ENCODE assay signal across 15 cellular contexts in the genomic region with DNA sequence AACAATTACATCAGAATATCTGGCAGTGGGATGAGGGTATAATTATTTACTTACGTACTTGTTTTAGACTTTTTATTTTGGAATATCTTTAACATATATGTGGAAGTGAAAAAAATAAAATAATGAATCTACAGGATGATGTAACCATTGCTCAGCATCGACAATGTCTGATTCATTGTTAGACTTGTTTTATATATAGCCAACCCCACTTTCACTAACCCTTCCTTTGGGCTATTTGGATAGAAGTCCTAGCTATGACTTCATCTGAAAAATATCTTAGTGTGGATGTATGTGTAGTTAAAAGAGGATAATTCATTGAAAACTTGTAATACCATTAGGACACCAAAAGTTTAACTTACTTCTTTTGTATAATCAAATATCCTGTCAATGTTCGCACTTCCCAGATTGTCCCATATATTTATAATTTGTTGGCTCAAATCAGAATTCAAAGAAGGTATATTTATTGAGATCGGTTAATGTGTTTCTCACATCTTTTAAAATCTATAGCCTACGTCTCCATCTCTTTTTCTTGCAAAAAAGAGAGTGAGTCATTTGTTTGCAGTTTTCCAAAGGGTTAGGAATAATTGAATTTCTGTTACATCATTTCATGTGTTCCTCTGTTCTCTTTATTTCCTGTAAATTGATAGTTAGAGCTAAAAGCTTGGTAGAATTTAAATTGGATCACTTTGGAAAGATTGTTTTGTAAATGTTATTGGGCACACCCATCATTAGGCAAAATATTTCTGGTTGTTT.
DNase-seq lines count a peak whose midpoint lies in the region; ATAC-seq, FAIRE-seq and TF ChIP-seq lines count a peak whose summit lies in the region.
"Had no signal": no experiment of that assay in that cellular context is flagged by ENCODE, and none has a peak within 500 bp of the region (broad histone marks: within the 10 kb centered on the region; RNA-seq: fewer than 3 reads in every experiment).

No MANE protein-coding gene starts in this region.

- dilution Hi-C loops in endothelial cell of umbilical vein (cut with MboI; ENCODE audit: extremely low pct_ligation_motif_present, low sequenced_read_pairs), result no loop called here

- ATAC-seq in HG02840 (IDR thresholded peaks at IDR 0.05; ENCODE audit: low FRiP score, unreplicated experiment), result no peak
- ATAC-seq: left ventricle myocardium superior; stimulated activated naive CD8-positive, alpha-beta T cell treated with anti-CD3 and anti-CD28 coated beads, Interleukin-15, Interleukin-2, amounts not matched to agents 100 U/mL and 50 U/mL, for 24 hours had no signal

- no peak for TF ChIP-seq CTCF in AG10803 (conservative IDR thresholded peaks at IDR 0.05; ENCODE audit: low read length)
- no peak for TF ChIP-seq CTCF in endothelial cell of umbilical vein (IDR thresholded peaks at IDR 0.05; ENCODE audit: extremely low read depth in 1 of 2, insufficient read depth in 1 of 2, low read depth in 1 of 2, low read length in 2 of 2)

- H4K20me1 ChIP-seq in endothelial cell of umbilical vein (replicated peaks; ENCODE audit: control insufficient read depth, extremely low read depth, insufficient read depth, low read length), result no peaks in the 10 kb centered on the region

- no CpG with 5 or more reads among the region's 5 CpGs for WGBS in mesodermal cell (ENCODE audit: insufficient coverage in 2 of 2), 2 experiments

- H3K4me2 ChIP-seq in endothelial cell of umbilical vein (ENCODE audit: insufficient read depth, low read length), result peak overlapping the region; percentile 94

- H3K27ac ChIP-seq in endothelial cell of umbilical vein (ENCODE audit: insufficient read depth, low read depth, low read length) (peak overlapping the region; percentile 95), mesodermal cell (ENCODE audit: low read depth, low read length, severe bottlenecking) (peak overlapping the region; percentile 65)
- H3K27ac ChIP-seq: colonic mucosa had no signal

- H3K9me3 ChIP-seq in MG63 (peaks cover 2% of the 10 kb centered on the region), endothelial cell of umbilical vein (replicated peaks; ENCODE audit: control insufficient read depth, insufficient read depth, low read length) (no peaks in the 10 kb centered on the region), mesodermal cell (ENCODE audit: control insufficient read depth, low read length) (no peaks in the 10 kb centered on the region)
- H3K9me3 ChIP-seq: colonic mucosa had no signal

- CTCF ChIA-PET in endothelial cell of umbilical vein (lab: Charles Lee), result interaction anchor here (1.2 to 1.8 kb wide), 4 partner anchors 9 to 1307 kb away, joined by 3 to 11 read pairs (median 5); no protein-coding TSS in a partner anchor

- H3K27me3 ChIP-seq in MG63 (no peaks in the 10 kb centered on the region), endothelial cell of umbilical vein (ENCODE audit: control insufficient read depth in 2 of 2, insufficient read depth in 2 of 2, low read length in 2 of 2) (no peaks in the 10 kb centered on the region)
- H3K27me3 ChIP-seq: colonic mucosa had no signal

- no peaks in the 10 kb centered on the region for H3K79me2 ChIP-seq in endothelial cell of umbilical vein (ENCODE audit: control insufficient read depth, insufficient read depth, low read length)

- no peaks in the 10 kb centered on the region for H3K9me1 ChIP-seq in endothelial cell of umbilical vein (replicated peaks; ENCODE audit: control insufficient read depth, extremely low read depth, insufficient read depth, low read length)

- DNase-seq in AG10803 (ENCODE audit: low read depth), result peak; percentile 41
- DNase-seq in MG63, result no peak
- DNase-seq in endothelial cell of umbilical vein (ENCODE audit: low read depth, low spot score), result peak; percentile 83
- DNase-seq in NCI-H2196 (lab: John Stamatoyannopoulos, UW; ENCODE audit: unreplicated experiment), result no peak
- DNase-seq in D341Med (ENCODE audit: low spot score), result no peak
- DNase-seq in NCI-H1694 treated with DMSO at 0.1 percent for 48 hours (lab: John Stamatoyannopoulos, UW), result no peak
- DNase-seq: activated CD4-positive, alpha-beta memory T cell treated with anti-CD3 and anti-CD28 coated beads for 36 hours; activated gamma-delta T cell treated with Interleukin-2 at 50 U/mL for 16 hours; CD4-positive, alpha-beta T cell; colonic mucosa; left ventricle myocardium superior; stimulated activated CD4-positive, alpha-beta T cell treated with anti-CD3 and anti-CD28 coated beads, Interleukin-4, amount 100 ng/mL, for 4 hours; stimulated activated naive CD8-positive, alpha-beta T cell treated with anti-CD3 and anti-CD28 coated beads, Interleukin-15, Interleukin-2, amounts not matched to agents 100 U/mL and 50 U/mL, for 24 hours had no signal

- POLR2A ChIA-PET in endothelial cell of umbilical vein (lab: Charles Lee), result no interaction called here

- no peak for TF ChIP-seq POLR2A in endothelial cell of umbilical vein (IDR thresholded peaks at IDR 0.05; ENCODE audit: low read depth, low read length)

- peak; percentile 92 for FAIRE-seq in endothelial cell of umbilical vein (lab: Jason Lieb, UNC)

- peak overlapping the region; percentile 73 for H3K9ac ChIP-seq in endothelial cell of umbilical vein (replicated peaks; ENCODE audit: extremely low read depth, insufficient read depth, low read length)

- H3K4me3 ChIP-seq in AG10803 (ENCODE audit: low read length) (no peak overlapping the region), MG63 (peak overlapping the region; percentile 0; the same call in 1 of the 2 replicates), endothelial cell of umbilical vein (replicated peaks in 1 of 3; ENCODE audit: insufficient read depth in 1 of 3, low read depth in 1 of 3, low read length in 3 of 3) (peak overlapping the region in 2 of 3 experiments; percentile 16 to 51), mesodermal cell (ENCODE audit: extremely low read depth, insufficient read depth, low read length, poor library complexity, severe bottlenecking) (no peak overlapping the region)
- H3K4me3 ChIP-seq: colonic mucosa had no signal

- intact Hi-C loops in endothelial cell of umbilical vein (cut with micrococcal nuclease), result loop anchor here (2.0 to 10.0 kb wide), 2 partner anchors 1406 to 1870 kb away; no protein-coding TSS in a partner anchor

- H2AFZ ChIP-seq in endothelial cell of umbilical vein (ENCODE audit: low read depth, low read length), result peak overlapping the region; percentile 94

- H3K4me1 ChIP-seq in endothelial cell of umbilical vein (ENCODE audit: control insufficient read depth, extremely low read depth, insufficient read depth, low read length) (peaks cover 39% of the 10 kb centered on the region), mesodermal cell (ENCODE audit: control insufficient read depth, insufficient read depth, low read length, poor library complexity, severe bottlenecking) (no peaks in the 10 kb centered on the region)
- H3K4me1 ChIP-seq: colonic mucosa had no signal

- no TSS peak for BruUV-seq in endothelial cell of umbilical vein (replicated peaks; lab: Mats Ljungman, UMichigan)

- H3K36me3 ChIP-seq in MG63 (no peaks in the 10 kb centered on the region), endothelial cell of umbilical vein (ENCODE audit: control insufficient read depth in 2 of 2, extremely low read depth in 1 of 2, insufficient read depth in 2 of 2, low read length in 2 of 2) (no peaks in the 10 kb centered on the region), mesodermal cell (ENCODE audit: control insufficient read depth, insufficient read depth, low read length) (no peaks in the 10 kb centered on the region)
- H3K36me3 ChIP-seq: colonic mucosa had no signal

TF ChIP-seq in endothelial cell of umbilical vein, 7 proteins besides CTCF, POLR2A, EP300 and RAD21:
- TF ChIP-seq JUN (IDR thresholded peaks at IDR 0.05; ENCODE audit: borderline replicate concordance, insufficient read depth, insufficient read length, low read depth) (peak; percentile 80), FOS (IDR thresholded peaks at IDR 0.05; ENCODE audit: borderline replicate concordance, insufficient read depth, low read length) (peak; percentile 78), EZH2 (IDR thresholded peaks at IDR 0.05; ENCODE audit: borderline replicate concordance, low read depth, low read length, severe bottlenecking) (no peak), GATA2 (IDR thresholded peaks at IDR 0.05; ENCODE audit: insufficient read depth, insufficient read length, low read depth, low read length) (no peak)
- TF ChIP-seq, protein P1, sequence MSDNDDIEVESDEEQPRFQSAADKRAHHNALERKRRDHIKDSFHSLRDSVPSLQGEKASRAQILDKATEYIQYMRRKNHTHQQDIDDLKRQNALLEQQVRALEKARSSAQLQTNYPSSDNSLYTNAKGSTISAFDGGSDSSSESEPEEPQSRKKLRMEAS (IDR thresholded peaks at IDR 0.05; ENCODE audit: insufficient read depth, insufficient read length), result no peak

Comparison
In these comparisons a context has a peak if more than half of its experiments do, and no peak if none do; other contexts are left out.
1. DNase-seq: peak in AG10803 (single experiment) and endothelial cell of umbilical vein (single experiment); none in MG63 (single experiment), NCI-H2196 (single experiment), D341Med (single experiment) and NCI-H1694 treated with DMSO at 0.1 percent for 48 hours (single experiment).
2. H3K4me3 ChIP-seq: peak in MG63 (single experiment) and endothelial cell of umbilical vein (2 of 3); none in AG10803 (single experiment) and mesodermal cell (single experiment).